Comparison of ENCODE assay signal across 6 cellular contexts in the genomic region with DNA sequence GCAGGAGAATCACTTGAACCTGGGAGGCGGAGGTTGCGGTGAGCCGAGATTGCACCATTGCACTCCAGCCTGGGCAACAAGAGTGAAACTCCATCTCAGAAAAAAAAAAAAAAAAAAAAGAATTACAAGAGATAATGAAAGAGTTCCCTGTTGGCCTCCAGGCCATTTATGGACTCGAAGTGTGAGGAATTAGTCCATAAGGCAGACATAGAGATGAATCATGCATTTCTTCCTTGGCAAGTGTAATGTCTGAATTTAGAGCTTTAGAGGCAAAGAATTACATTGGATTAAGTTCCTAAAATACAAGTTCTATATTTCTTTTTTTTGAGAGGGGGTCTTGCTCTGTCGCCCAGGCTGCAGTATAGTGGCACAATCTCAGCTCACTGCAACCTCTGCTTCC.
DNase-seq lines count a peak whose midpoint lies in the region; ATAC-seq, FAIRE-seq and TF ChIP-seq lines count a peak whose summit lies in the region.
"Not testable (repeated sequence)": the region's sequence is repeated elsewhere in the genome, so short reads cannot be mapped to it uniquely, and the experiment has no call there.

No MANE protein-coding gene starts in this region.

- not testable (repeated sequence) for H3K79me1 ChIP-seq in IMR-90 (ENCODE audit: low read depth in 1 of 2, low read length in 2 of 2); mesenchymal stem cell (replicated peaks; ENCODE audit: low read length, poor library complexity, severe bottlenecking)

- not testable (repeated sequence) for H3K56ac ChIP-seq in IMR-90 (ENCODE audit: extremely low read depth, insufficient read depth, low read length)

- TF ChIP-seq RAD21 in IMR-90 (IDR thresholded peaks at IDR 0.05; ENCODE audit: low read length): not testable (repeated sequence)

- not testable (repeated sequence) for H3K4me3 ChIP-seq in IMR-90 (ENCODE audit: insufficient read depth, low read depth, low read length); astrocyte (ENCODE audit: insufficient read depth, low read depth, low read length); choroid plexus epithelial cell (ENCODE audit: low read depth, low read length); fibroblast of pulmonary artery (replicated peaks; ENCODE audit: low read depth, low read length); mesenchymal stem cell (ENCODE audit: insufficient read depth in 1 of 2, low read depth in 1 of 2, low read length in 2 of 2)

- H2AFZ ChIP-seq in IMR-90 (replicated peaks; ENCODE audit: low read length, poor library complexity); astrocyte (ENCODE audit: low read depth, low read length); mesenchymal stem cell (ENCODE audit: low read depth, low read length): not testable (repeated sequence)

- not testable (repeated sequence) for H2AK5ac ChIP-seq in IMR-90 (ENCODE audit: low read depth, low read length); mesenchymal stem cell (ENCODE audit: low read length, severe bottlenecking)

- not testable (repeated sequence) for H2BK20ac ChIP-seq in IMR-90 (ENCODE audit: low read depth, low read length)

- not testable (repeated sequence) for FAIRE-seq in astrocyte (lab: Jason Lieb, UNC)

- not testable (repeated sequence) for H3K9me3 Mint-ChIP-seq in astrocyte (ENCODE audit: unreplicated experiment)

- no CpG with 5 or more reads among the region's 5 CpGs for WGBS in IMR-90 (ENCODE audit: extremely low coverage in 2 of 2, insufficient read length in 1 of 2), 2 experiments
- WGBS in mesenchymal stem cell: 100% methylated on average over 1 of the region's 5 CpGs

- H3K27ac Mint-ChIP-seq in astrocyte (ENCODE audit: unreplicated experiment): peak overlapping the region; percentile 26

- not testable (repeated sequence) for H2BK120ac ChIP-seq in IMR-90 (ENCODE audit: low read depth, low read length); mesenchymal stem cell (ENCODE audit: low read depth, low read length)

- TF ChIP-seq POLR2A in IMR-90 (IDR thresholded peaks at IDR 0.05; ENCODE audit: low read depth, low read length): not testable (repeated sequence)

- H3K4me3 Mint-ChIP-seq in astrocyte (ENCODE audit: unreplicated experiment): not testable (repeated sequence)

- peaks cover 16% of the 10 kb centered on the region for H3K4me1 ChIP-seq in IMR-90 (ENCODE audit: control insufficient read depth, insufficient read depth, low read length)
- H3K4me1 ChIP-seq in astrocyte (ENCODE audit: insufficient read depth, low read length); mesenchymal stem cell (ENCODE audit: control insufficient read depth, insufficient read depth, low read depth, low read length): not testable (repeated sequence)

- not testable (repeated sequence) for H3K23ac ChIP-seq in IMR-90 (ENCODE audit: low read depth, low read length); mesenchymal stem cell (ENCODE audit: low read length in 2 of 2)

- not testable (repeated sequence) for H3K36me3 ChIP-seq in IMR-90 (ENCODE audit: control insufficient read depth, insufficient read depth, low read length); astrocyte (ENCODE audit: insufficient read depth, low read length); mesenchymal stem cell (ENCODE audit: control insufficient read depth in 1 of 2, insufficient read depth in 2 of 2, low read depth in 1 of 2, low read length in 2 of 2)

- H3K27me3 ChIP-seq in IMR-90 (ENCODE audit: control insufficient read depth, insufficient read depth, low read length); astrocyte (ENCODE audit: insufficient read depth, low read length); mesenchymal stem cell (ENCODE audit: control insufficient read depth in 1 of 2, insufficient read depth in 1 of 2, low read length in 2 of 2): not testable (repeated sequence)

- not testable (repeated sequence) for H3K14ac ChIP-seq in IMR-90 (replicated peaks; ENCODE audit: low read depth, low read length); mesenchymal stem cell (ENCODE audit: low read length in 2 of 2)

- H3K9ac ChIP-seq in IMR-90 (ENCODE audit: low read depth, low read length); astrocyte (ENCODE audit: low read length); mesenchymal stem cell (ENCODE audit: low read length): not testable (repeated sequence)

- not testable (repeated sequence) for H3K27ac ChIP-seq in IMR-90 (ENCODE audit: insufficient read depth, low read length); astrocyte (ENCODE audit: low read depth, low read length); mesenchymal stem cell (ENCODE audit: low read length, poor library complexity, severe bottlenecking)

- H2BK15ac ChIP-seq in IMR-90 (ENCODE audit: low read depth, low read length); mesenchymal stem cell (ENCODE audit: low read depth, poor library complexity, severe bottlenecking): not testable (repeated sequence)

- not testable (repeated sequence) for H2BK12ac ChIP-seq in mesenchymal stem cell (ENCODE audit: low read length in 2 of 2)

- H2AK9ac ChIP-seq in IMR-90 (replicated peaks; ENCODE audit: low read depth, low read length, poor library complexity): not testable (repeated sequence)

- not testable (repeated sequence) for H3K9me1 ChIP-seq in IMR-90 (ENCODE audit: insufficient read depth, low read length)

- intact Hi-C loops in IMR-90 (cut with micrococcal nuclease): not testable (repeated sequence)

- not testable (repeated sequence) for TF ChIP-seq CTCF in IMR-90 (conservative IDR thresholded peaks at IDR 0.05; ENCODE audit: low read depth, low read length); astrocyte (IDR thresholded peaks at IDR 0.05; ENCODE audit: insufficient read depth, low read depth, low read length); choroid plexus epithelial cell (conservative IDR thresholded peaks at IDR 0.05; ENCODE audit: low read depth, low read length); fibroblast of pulmonary artery (IDR thresholded peaks at IDR 0.05; ENCODE audit: low read length, missing control alignments)

- not testable (repeated sequence) for H3K79me2 ChIP-seq in astrocyte (ENCODE audit: insufficient read depth, low read length)

- H4K91ac ChIP-seq in IMR-90 (ENCODE audit: insufficient read depth, low read depth, low read length); mesenchymal stem cell (ENCODE audit: low read length): not testable (repeated sequence)

- not testable (repeated sequence) for H3K4ac ChIP-seq in IMR-90 (ENCODE audit: low read depth, low read length); mesenchymal stem cell (ENCODE audit: low read depth in 1 of 2, low read length in 2 of 2)

- in situ Hi-C loops in IMR-90 (cut with MboI; ENCODE audit: low sequenced_read_pairs): not testable (repeated sequence)

- CTCF ChIA-PET in IMR-90 (lab: Yijun Ruan, JAX): interaction anchor here (1.0 kb wide), 1 partner anchor 16 kb away, joined by 4 read pairs; no protein-coding TSS in a partner anchor

- H3K9me3 ChIP-seq in IMR-90 (ENCODE audit: control insufficient read depth, insufficient read depth, low read length); astrocyte (ENCODE audit: insufficient read depth, low read depth, low read length); mesenchymal stem cell (ENCODE audit: control insufficient read depth, low read length): not testable (repeated sequence)

- not testable (repeated sequence) for H3K36me3 Mint-ChIP-seq in astrocyte (ENCODE audit: low read depth, unreplicated experiment)

- POLR2A ChIA-PET in IMR-90 (lab: Charles Lee; ENCODE audit: unreplicated experiment): not testable (repeated sequence)

- dilution Hi-C loops in IMR-90 (cut with HindIII; ENCODE audit: low sequenced_read_pairs, unreplicated experiment): not testable (repeated sequence)

- H4K5ac ChIP-seq in IMR-90 (ENCODE audit: low read depth, low read length): not testable (repeated sequence)

- peak; percentile 29 for DNase-seq in AG20443 (ENCODE audit: low spot score)
- peak; percentile 32 for DNase-seq in IMR-90
- DNase-seq in astrocyte (ENCODE audit: low read depth): peak; percentile 53
- peak; percentile 58 for DNase-seq in choroid plexus epithelial cell (ENCODE audit: low read depth)
- DNase-seq in fibroblast of pulmonary artery (ENCODE audit: low read depth): peak; percentile 40
- DNase-seq in mesenchymal stem cell: peak; percentile 27

- not testable (repeated sequence) for H3K4me1 Mint-ChIP-seq in astrocyte (ENCODE audit: low read depth, unreplicated experiment)

- H3K27me3 Mint-ChIP-seq in astrocyte (ENCODE audit: low read depth, unreplicated experiment): not testable (repeated sequence)

- BruUV-seq in IMR-90 (replicated peaks; lab: Mats Ljungman, UMichigan): not testable (repeated sequence)

- not testable (repeated sequence) for H3K4me2 ChIP-seq in IMR-90 (ENCODE audit: low read depth, low read length); astrocyte (ENCODE audit: low read length); mesenchymal stem cell (ENCODE audit: low read length, poor library complexity, severe bottlenecking)

- ATAC-seq in IMR-90 (ENCODE audit: low read depth): peak; percentile 29

- not testable (repeated sequence) for H4K8ac ChIP-seq in IMR-90 (ENCODE audit: low read depth in 2 of 2, low read length in 2 of 2); mesenchymal stem cell (ENCODE audit: low read length)

- not testable (repeated sequence) for H3K18ac ChIP-seq in IMR-90 (ENCODE audit: low read depth, low read length); mesenchymal stem cell (ENCODE audit: low read depth in 1 of 2, low read length in 2 of 2)

- not testable (repeated sequence) for H4K20me1 ChIP-seq in IMR-90 (ENCODE audit: insufficient read depth, low read length); astrocyte (ENCODE audit: insufficient read depth, low read length)

- not testable (repeated sequence) for H2BK5ac ChIP-seq in IMR-90 (ENCODE audit: low read depth, low read length, poor library complexity, severe bottlenecking); mesenchymal stem cell (ENCODE audit: low read depth, low read length, poor library complexity, severe bottlenecking)
